In the genomic region with DNA sequence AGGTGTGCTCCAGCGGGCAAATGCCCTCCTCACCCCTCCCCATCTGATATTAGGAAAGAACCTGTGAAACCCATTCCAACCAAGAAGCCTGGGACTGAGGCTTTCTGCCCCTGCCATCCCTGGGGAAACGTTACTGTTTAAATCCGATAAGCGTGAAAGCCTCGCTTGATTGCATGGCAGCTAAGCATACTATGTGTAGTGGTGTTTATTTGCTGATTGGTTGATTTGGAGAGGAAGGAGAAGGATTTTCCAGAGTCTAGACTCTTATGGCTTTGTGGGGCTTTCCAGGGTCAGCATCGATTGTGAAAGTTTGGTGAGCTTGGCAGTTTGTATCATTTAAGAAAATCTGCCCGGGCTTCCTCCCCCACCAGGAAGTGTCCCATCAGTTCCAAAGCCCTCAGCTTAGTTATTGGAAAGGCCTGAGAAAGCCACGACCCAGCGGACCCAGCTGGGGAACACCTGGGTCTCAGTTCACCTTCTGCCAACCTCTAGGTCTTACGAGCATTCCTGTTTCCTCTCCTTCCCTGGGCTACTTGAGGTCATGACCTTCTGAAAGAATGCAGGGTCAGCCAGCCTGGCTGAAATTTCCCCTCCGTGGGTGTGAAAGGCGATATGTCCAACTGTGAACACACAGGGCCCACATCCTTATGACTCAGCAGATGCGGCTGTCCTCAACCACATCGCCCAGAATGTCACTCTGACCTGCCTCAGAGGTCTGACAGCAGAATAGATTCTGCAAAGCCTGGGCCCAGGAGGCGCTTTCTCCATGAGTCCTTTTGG, we compare ENCODE assay signal across 1 cellular context.
TF ChIP-seq lines count a peak whose summit lies in the region.

No MANE protein-coding gene starts in this region.

TF ChIP-seq in K562, 482 proteins besides CTCF, POLR2A, EP300 and RAD21 (continued from another document and continues in another):
- TF ChIP-seq, protein P1, sequence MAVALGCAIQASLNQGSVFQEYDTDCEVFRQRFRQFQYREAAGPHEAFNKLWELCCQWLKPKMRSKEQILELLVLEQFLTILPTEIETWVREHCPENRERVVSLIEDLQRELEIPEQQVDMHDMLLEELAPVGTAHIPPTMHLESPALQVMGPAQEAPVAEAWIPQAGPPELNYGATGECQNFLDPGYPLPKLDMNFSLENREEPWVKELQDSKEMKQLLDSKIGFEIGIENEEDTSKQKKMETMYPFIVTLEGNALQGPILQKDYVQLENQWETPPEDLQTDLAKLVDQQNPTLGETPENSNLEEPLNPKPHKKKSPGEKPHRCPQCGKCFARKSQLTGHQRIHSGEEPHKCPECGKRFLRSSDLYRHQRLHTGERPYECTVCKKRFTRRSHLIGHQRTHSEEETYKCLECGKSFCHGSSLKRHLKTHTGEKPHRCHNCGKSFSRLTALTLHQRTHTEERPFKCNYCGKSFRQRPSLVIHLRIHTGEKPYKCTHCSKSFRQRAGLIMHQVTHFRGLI (CRISPR knock-in tag; IDR thresholded peaks at IDR 0.05), result peak; percentile 74
- TF ChIP-seq, protein P2, sequence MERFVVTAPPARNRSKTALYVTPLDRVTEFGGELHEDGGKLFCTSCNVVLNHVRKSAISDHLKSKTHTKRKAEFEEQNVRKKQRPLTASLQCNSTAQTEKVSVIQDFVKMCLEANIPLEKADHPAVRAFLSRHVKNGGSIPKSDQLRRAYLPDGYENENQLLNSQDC (CRISPR knock-in tag; IDR thresholded peaks at IDR 0.05), result no peak
- TF ChIP-seq TFAM (CRISPR knock-in tag; conservative IDR thresholded peaks at IDR 0.05), result no peak
- peak; percentile 86; the same call in 1 of the 2 replicates for TF ChIP-seq NCOA1 (IDR thresholded peaks at IDR 0.05; ENCODE audit: low read depth)
- peak; percentile 80 for TF ChIP-seq ETV1 (tag; conservative IDR thresholded peaks at IDR 0.05; ENCODE audit: low read depth)
- TF ChIP-seq NFIX (CRISPR knock-in tag; IDR thresholded peaks at IDR 0.05; ENCODE audit: low read depth), result no peak
- TF ChIP-seq, protein P3, sequence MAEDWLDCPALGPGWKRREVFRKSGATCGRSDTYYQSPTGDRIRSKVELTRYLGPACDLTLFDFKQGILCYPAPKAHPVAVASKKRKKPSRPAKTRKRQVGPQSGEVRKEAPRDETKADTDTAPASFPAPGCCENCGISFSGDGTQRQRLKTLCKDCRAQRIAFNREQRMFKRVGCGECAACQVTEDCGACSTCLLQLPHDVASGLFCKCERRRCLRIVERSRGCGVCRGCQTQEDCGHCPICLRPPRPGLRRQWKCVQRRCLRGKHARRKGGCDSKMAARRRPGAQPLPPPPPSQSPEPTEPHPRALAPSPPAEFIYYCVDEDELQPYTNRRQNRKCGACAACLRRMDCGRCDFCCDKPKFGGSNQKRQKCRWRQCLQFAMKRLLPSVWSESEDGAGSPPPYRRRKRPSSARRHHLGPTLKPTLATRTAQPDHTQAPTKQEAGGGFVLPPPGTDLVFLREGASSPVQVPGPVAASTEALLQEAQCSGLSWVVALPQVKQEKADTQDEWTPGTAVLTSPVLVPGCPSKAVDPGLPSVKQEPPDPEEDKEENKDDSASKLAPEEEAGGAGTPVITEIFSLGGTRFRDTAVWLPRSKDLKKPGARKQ (CRISPR knock-in tag; IDR thresholded peaks at IDR 0.05), result no peak
- no peak for TF ChIP-seq MCM5 (IDR thresholded peaks at IDR 0.05; ENCODE audit: low read depth)
- TF ChIP-seq SOX6 (IDR thresholded peaks at IDR 0.05), result peak; percentile 71
- no peak for TF ChIP-seq ZNF586 (CRISPR knock-in tag; conservative IDR thresholded peaks at IDR 0.05)
- TF ChIP-seq ZC3H8 (IDR thresholded peaks at IDR 0.05), result no peak
- no peak for TF ChIP-seq HCFC1 (IDR thresholded peaks at IDR 0.05; ENCODE audit: low read depth, low read length)
- no peak for TF ChIP-seq SREBF1 (IDR thresholded peaks at IDR 0.05; ENCODE audit: borderline replicate concordance, low read depth, low read length)
- TF ChIP-seq, protein P4, sequence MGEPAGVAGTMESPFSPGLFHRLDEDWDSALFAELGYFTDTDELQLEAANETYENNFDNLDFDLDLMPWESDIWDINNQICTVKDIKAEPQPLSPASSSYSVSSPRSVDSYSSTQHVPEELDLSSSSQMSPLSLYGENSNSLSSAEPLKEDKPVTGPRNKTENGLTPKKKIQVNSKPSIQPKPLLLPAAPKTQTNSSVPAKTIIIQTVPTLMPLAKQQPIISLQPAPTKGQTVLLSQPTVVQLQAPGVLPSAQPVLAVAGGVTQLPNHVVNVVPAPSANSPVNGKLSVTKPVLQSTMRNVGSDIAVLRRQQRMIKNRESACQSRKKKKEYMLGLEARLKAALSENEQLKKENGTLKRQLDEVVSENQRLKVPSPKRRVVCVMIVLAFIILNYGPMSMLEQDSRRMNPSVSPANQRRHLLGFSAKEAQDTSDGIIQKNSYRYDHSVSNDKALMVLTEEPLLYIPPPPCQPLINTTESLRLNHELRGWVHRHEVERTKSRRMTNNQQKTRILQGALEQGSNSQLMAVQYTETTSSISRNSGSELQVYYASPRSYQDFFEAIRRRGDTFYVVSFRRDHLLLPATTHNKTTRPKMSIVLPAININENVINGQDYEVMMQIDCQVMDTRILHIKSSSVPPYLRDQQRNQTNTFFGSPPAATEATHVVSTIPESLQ (CRISPR knock-in tag; IDR thresholded peaks at IDR 0.05), result no peak
- TF ChIP-seq KLF13 (tag; IDR thresholded peaks at IDR 0.05; ENCODE audit: borderline replicate concordance, low read depth), result no peak
- TF ChIP-seq SRSF1 (IDR thresholded peaks at IDR 0.05; ENCODE audit: low read depth, low read length), result no peak
- no peak; the same call in 1 of the 2 replicates for TF ChIP-seq NFRKB (IDR thresholded peaks at IDR 0.05; ENCODE audit: low read depth)
- no peak for TF ChIP-seq MCM2 (IDR thresholded peaks at IDR 0.05; ENCODE audit: low read depth)
- TF ChIP-seq RNF2 (IDR thresholded peaks at IDR 0.05), result peak; percentile 98
- TF ChIP-seq, protein P5, sequence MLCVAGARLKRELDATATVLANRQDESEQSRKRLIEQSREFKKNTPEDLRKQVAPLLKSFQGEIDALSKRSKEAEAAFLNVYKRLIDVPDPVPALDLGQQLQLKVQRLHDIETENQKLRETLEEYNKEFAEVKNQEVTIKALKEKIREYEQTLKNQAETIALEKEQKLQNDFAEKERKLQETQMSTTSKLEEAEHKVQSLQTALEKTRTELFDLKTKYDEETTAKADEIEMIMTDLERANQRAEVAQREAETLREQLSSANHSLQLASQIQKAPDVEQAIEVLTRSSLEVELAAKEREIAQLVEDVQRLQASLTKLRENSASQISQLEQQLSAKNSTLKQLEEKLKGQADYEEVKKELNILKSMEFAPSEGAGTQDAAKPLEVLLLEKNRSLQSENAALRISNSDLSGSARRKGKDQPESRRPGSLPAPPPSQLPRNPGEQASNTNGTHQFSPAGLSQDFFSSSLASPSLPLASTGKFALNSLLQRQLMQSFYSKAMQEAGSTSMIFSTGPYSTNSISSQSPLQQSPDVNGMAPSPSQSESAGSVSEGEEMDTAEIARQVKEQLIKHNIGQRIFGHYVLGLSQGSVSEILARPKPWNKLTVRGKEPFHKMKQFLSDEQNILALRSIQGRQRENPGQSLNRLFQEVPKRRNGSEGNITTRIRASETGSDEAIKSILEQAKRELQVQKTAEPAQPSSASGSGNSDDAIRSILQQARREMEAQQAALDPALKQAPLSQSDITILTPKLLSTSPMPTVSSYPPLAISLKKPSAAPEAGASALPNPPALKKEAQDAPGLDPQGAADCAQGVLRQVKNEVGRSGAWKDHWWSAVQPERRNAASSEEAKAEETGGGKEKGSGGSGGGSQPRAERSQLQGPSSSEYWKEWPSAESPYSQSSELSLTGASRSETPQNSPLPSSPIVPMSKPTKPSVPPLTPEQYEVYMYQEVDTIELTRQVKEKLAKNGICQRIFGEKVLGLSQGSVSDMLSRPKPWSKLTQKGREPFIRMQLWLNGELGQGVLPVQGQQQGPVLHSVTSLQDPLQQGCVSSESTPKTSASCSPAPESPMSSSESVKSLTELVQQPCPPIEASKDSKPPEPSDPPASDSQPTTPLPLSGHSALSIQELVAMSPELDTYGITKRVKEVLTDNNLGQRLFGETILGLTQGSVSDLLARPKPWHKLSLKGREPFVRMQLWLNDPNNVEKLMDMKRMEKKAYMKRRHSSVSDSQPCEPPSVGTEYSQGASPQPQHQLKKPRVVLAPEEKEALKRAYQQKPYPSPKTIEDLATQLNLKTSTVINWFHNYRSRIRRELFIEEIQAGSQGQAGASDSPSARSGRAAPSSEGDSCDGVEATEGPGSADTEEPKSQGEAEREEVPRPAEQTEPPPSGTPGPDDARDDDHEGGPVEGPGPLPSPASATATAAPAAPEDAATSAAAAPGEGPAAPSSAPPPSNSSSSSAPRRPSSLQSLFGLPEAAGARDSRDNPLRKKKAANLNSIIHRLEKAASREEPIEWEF (CRISPR knock-in tag; IDR thresholded peaks at IDR 0.05), result no peak
- no peak for TF ChIP-seq CCAR2 (IDR thresholded peaks at IDR 0.05; ENCODE audit: low read depth, low read length)
- TF ChIP-seq RHOXF2B (CRISPR knock-in tag; conservative IDR thresholded peaks at IDR 0.05), result no peak
- TF ChIP-seq NCOA6 (IDR thresholded peaks at IDR 0.05), result no peak
- no peak for TF ChIP-seq RFX1 (IDR thresholded peaks at IDR 0.05)
- TF ChIP-seq, protein P6, sequence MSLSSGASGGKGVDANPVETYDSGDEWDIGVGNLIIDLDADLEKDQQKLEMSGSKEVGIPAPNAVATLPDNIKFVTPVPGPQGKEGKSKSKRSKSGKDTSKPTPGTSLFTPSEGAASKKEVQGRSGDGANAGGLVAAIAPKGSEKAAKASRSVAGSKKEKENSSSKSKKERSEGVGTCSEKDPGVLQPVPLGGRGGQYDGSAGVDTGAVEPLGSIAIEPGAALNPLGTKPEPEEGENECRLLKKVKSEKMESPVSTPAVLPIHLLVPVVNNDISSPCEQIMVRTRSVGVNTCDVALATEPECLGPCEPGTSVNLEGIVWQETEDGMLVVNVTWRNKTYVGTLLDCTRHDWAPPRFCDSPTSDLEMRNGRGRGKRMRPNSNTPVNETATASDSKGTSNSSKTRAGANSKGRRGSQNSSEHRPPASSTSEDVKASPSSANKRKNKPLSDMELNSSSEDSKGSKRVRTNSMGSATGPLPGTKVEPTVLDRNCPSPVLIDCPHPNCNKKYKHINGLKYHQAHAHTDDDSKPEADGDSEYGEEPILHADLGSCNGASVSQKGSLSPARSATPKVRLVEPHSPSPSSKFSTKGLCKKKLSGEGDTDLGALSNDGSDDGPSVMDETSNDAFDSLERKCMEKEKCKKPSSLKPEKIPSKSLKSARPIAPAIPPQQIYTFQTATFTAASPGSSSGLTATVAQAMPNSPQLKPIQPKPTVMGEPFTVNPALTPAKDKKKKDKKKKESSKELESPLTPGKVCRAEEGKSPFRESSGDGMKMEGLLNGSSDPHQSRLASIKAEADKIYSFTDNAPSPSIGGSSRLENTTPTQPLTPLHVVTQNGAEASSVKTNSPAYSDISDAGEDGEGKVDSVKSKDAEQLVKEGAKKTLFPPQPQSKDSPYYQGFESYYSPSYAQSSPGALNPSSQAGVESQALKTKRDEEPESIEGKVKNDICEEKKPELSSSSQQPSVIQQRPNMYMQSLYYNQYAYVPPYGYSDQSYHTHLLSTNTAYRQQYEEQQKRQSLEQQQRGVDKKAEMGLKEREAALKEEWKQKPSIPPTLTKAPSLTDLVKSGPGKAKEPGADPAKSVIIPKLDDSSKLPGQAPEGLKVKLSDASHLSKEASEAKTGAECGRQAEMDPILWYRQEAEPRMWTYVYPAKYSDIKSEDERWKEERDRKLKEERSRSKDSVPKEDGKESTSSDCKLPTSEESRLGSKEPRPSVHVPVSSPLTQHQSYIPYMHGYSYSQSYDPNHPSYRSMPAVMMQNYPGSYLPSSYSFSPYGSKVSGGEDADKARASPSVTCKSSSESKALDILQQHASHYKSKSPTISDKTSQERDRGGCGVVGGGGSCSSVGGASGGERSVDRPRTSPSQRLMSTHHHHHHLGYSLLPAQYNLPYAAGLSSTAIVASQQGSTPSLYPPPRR (CRISPR knock-in tag; IDR thresholded peaks at IDR 0.05; ENCODE audit: borderline replicate concordance), result no peak
- no peak for TF ChIP-seq FIP1L1 (IDR thresholded peaks at IDR 0.05; ENCODE audit: low read depth, low read length, poor library complexity, severe bottlenecking)
- no peak for TF ChIP-seq POLR3G (IDR thresholded peaks at IDR 0.05; ENCODE audit: extremely low read depth, insufficient read length, insufficient replicate concordance)
- TF ChIP-seq, protein P7, sequence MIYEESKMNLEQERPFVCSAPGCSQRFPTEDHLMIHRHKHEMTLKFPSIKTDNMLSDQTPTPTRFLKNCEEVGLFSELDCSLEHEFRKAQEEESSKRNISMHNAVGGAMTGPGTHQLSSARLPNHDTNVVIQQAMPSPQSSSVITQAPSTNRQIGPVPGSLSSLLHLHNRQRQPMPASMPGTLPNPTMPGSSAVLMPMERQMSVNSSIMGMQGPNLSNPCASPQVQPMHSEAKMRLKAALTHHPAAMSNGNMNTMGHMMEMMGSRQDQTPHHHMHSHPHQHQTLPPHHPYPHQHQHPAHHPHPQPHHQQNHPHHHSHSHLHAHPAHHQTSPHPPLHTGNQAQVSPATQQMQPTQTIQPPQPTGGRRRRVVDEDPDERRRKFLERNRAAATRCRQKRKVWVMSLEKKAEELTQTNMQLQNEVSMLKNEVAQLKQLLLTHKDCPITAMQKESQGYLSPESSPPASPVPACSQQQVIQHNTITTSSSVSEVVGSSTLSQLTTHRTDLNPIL (CRISPR knock-in tag; IDR thresholded peaks at IDR 0.05), result no peak
- TF ChIP-seq CBX8 (IDR thresholded peaks at IDR 0.05; ENCODE audit: borderline replicate concordance, extremely low read depth, low read depth, low read length, poor library complexity, severe bottlenecking), result no peak
- peak; percentile 85 for TF ChIP-seq SMAD4 (CRISPR knock-in tag; conservative IDR thresholded peaks at IDR 0.05)
- TF ChIP-seq, protein P8, sequence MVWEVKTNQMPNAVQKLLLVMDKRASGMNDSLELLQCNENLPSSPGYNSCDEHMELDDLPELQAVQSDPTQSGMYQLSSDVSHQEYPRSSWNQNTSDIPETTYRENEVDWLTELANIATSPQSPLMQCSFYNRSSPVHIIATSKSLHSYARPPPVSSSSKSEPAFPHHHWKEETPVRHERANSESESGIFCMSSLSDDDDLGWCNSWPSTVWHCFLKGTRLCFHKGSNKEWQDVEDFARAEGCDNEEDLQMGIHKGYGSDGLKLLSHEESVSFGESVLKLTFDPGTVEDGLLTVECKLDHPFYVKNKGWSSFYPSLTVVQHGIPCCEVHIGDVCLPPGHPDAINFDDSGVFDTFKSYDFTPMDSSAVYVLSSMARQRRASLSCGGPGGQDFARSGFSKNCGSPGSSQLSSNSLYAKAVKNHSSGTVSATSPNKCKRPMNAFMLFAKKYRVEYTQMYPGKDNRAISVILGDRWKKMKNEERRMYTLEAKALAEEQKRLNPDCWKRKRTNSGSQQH (CRISPR knock-in tag; IDR thresholded peaks at IDR 0.05), result no peak
- TF ChIP-seq STAT5B (CRISPR knock-in tag; IDR thresholded peaks at IDR 0.05), result no peak
- peak; percentile 96 for TF ChIP-seq MAFF (IDR thresholded peaks at IDR 0.05; ENCODE audit: low read length)
- peak in 1 of 2 experiments; percentile 48; a peak in 2 of 4 replicates for TF ChIP-seq NRF1 (conservative IDR thresholded peaks at IDR 0.05 in 1 of 2, IDR thresholded peaks at IDR 0.05 in 1 of 2)
- TF ChIP-seq ASH1L (IDR thresholded peaks at IDR 0.05; ENCODE audit: borderline replicate concordance, low read depth, partially characterized antibody), result no peak
- TF ChIP-seq PYGO2 (tag; IDR thresholded peaks at IDR 0.05), result no peak; the same call in 1 of the 2 replicates
- TF ChIP-seq SMARCB1 (IDR thresholded peaks at IDR 0.05; ENCODE audit: insufficient read length, low read depth), result no peak
- no peak for TF ChIP-seq TAF15 (IDR thresholded peaks at IDR 0.05; ENCODE audit: low read depth, low read length)
- TF ChIP-seq ZNF133 (CRISPR knock-in tag; IDR thresholded peaks at IDR 0.05), result no peak
- no peak for TF ChIP-seq ZNF124 (CRISPR knock-in tag; IDR thresholded peaks at IDR 0.05)
- TF ChIP-seq ZNF589 (CRISPR knock-in tag; IDR thresholded peaks at IDR 0.05; ENCODE audit: low read depth), result peak; percentile 81
- peak; percentile 100 for TF ChIP-seq NFE2 (IDR thresholded peaks at IDR 0.05; ENCODE audit: low read depth)
- TF ChIP-seq ZC3H4 (CRISPR knock-in tag; IDR thresholded peaks at IDR 0.05; ENCODE audit: borderline replicate concordance), result no peak
- no peak for TF ChIP-seq U2AF2 (optimal IDR thresholded peaks at IDR 0.05; ENCODE audit: low read depth, low read length)
- TF ChIP-seq ETS2 (tag; IDR thresholded peaks at IDR 0.05; ENCODE audit: borderline replicate concordance, poor library complexity, severe bottlenecking), result no peak
